In genomic region chr6:169132361-169132895, GRCh38 we compare ENCODE assay signal across 25 cellular contexts.
"Had no signal": no experiment of that assay in that cellular context is flagged by ENCODE, and none has a peak within 500 bp of the region (broad histone marks: within the 10 kb centered on the region; RNA-seq: fewer than 3 reads in every experiment).

No MANE protein-coding gene starts in this region.

- H3K27ac Mint-ChIP-seq: activated CD8-positive, alpha-beta memory T cell treated with anti-CD3 and anti-CD28 coated beads, Interleukin-2, amount 10 ng/mL, durations not matched to agents 7 days and 5 days; activated CD8-positive, alpha-beta T cell treated with anti-CD3 and anti-CD28 coated beads, Interleukin-2, amount 10 ng/mL, durations not matched to agents 7 days and 5 days; activated naive CD8-positive, alpha-beta T cell treated with anti-CD3 and anti-CD28 coated beads for 36 hours; activated T-cell treated with anti-CD3 and anti-CD28 coated beads, Interleukin-2, amount 50 U/mL, for 72 hours; stimulated activated effector memory CD8-positive, alpha-beta T cell treated with anti-CD3 and anti-CD28 coated beads, Interleukin-12 subunit alpha, Interleukin-12 subunit beta, amount 100 ng/mL, for 72 hours; stimulated activated naive CD8-positive, alpha-beta T cell treated with anti-CD3 and anti-CD28 coated beads, Interleukin-15, Interleukin-2, amounts not matched to agents 100 ng/mL and 50 ng/mL, for 24 hours; type B pancreatic cell; WTC11 had no signal

- H3K36me3 ChIP-seq: adrenal gland, ascending aorta, breast epithelium, left ventricle myocardium inferior had no signal

- H3K9me3 Mint-ChIP-seq: type B pancreatic cell had no signal

- DNase-seq: activated CD4-positive, alpha-beta T cell treated with anti-CD3 and anti-CD28 coated beads for 1 hour; activated CD8-positive, alpha-beta memory T cell treated with anti-CD3 and anti-CD28 coated beads, Interleukin-2, amount 10 ng/mL, durations not matched to agents 7 days and 5 days; activated CD8-positive, alpha-beta T cell treated with anti-CD3 and anti-CD28 coated beads, Interleukin-2, amount 10 ng/mL, durations not matched to agents 7 days and 5 days; activated naive CD4-positive, alpha-beta T cell treated with Interleukin-2 at 50 U/mL for 16 hours; activated naive CD8-positive, alpha-beta T cell treated with anti-CD3 and anti-CD28 coated beads for 36 hours; activated T-cell treated with anti-CD3 and anti-CD28 coated beads, Interleukin-2, amount 50 U/mL, for 72 hours; adrenal gland; central memory CD4-positive, alpha-beta T cell; foreskin melanocyte; islet precursor cell; left ventricle myocardium inferior; retina; small intestine; stimulated activated CD4-positive, alpha-beta T cell treated with anti-CD3 and anti-CD28 coated beads, Interleukin-4, amount 100 ng/mL, for 24 hours; T-helper 2 cell had no signal

- H3K4me3 ChIP-seq: adrenal gland, ascending aorta, breast epithelium, left ventricle myocardium inferior, lung had no signal

- H3K27me3 ChIP-seq: adrenal gland, ascending aorta, breast epithelium had no signal

- FAIRE-seq: small intestine had no signal

- H3K27ac ChIP-seq: adrenal gland, ascending aorta, breast epithelium, left ventricle myocardium inferior had no signal

- H3K4me1 Mint-ChIP-seq: activated CD8-positive, alpha-beta memory T cell treated with anti-CD3 and anti-CD28 coated beads, Interleukin-2, amount 10 ng/mL, durations not matched to agents 7 days and 5 days; activated naive CD8-positive, alpha-beta T cell treated with anti-CD3 and anti-CD28 coated beads for 36 hours; nephron; stimulated activated effector memory CD8-positive, alpha-beta T cell treated with anti-CD3 and anti-CD28 coated beads, Interleukin-12 subunit alpha, Interleukin-12 subunit beta, amount 100 ng/mL, for 72 hours had no signal

- H3K36me3 Mint-ChIP-seq: activated CD8-positive, alpha-beta memory T cell treated with anti-CD3 and anti-CD28 coated beads, Interleukin-2, amount 10 ng/mL, durations not matched to agents 7 days and 5 days; activated naive CD8-positive, alpha-beta T cell treated with anti-CD3 and anti-CD28 coated beads for 36 hours; stimulated activated effector memory CD8-positive, alpha-beta T cell treated with anti-CD3 and anti-CD28 coated beads, Interleukin-12 subunit alpha, Interleukin-12 subunit beta, amount 100 ng/mL, for 72 hours; type B pancreatic cell had no signal

- ATAC-seq: activated CD8-positive, alpha-beta memory T cell treated with anti-CD3 and anti-CD28 coated beads, Interleukin-2, amount 10 ng/mL, durations not matched to agents 7 days and 5 days; activated CD8-positive, alpha-beta T cell treated with anti-CD3 and anti-CD28 coated beads, Interleukin-2, amount 10 ng/mL, durations not matched to agents 7 days and 5 days; activated T-cell treated with anti-CD3 and anti-CD28 coated beads, Interleukin-2, amount 50 U/mL, for 72 hours; esophagus mucosa; sciatic nerve; stimulated activated effector memory CD8-positive, alpha-beta T cell treated with anti-CD3 and anti-CD28 coated beads, Interleukin-12 subunit alpha, Interleukin-12 subunit beta, amount 100 ng/mL, for 72 hours; WTC11 had no signal

- H3K4me1 ChIP-seq: adrenal gland, ascending aorta, breast epithelium, left ventricle myocardium inferior had no signal

- H3K4me3 Mint-ChIP-seq: activated CD8-positive, alpha-beta memory T cell treated with anti-CD3 and anti-CD28 coated beads, Interleukin-2, amount 10 ng/mL, durations not matched to agents 7 days and 5 days; activated CD8-positive, alpha-beta T cell treated with anti-CD3 and anti-CD28 coated beads, Interleukin-2, amount 10 ng/mL, durations not matched to agents 7 days and 5 days; activated naive CD8-positive, alpha-beta T cell treated with anti-CD3 and anti-CD28 coated beads for 36 hours; activated T-cell treated with anti-CD3 and anti-CD28 coated beads, Interleukin-2, amount 50 U/mL, for 72 hours; nephron; stimulated activated effector memory CD8-positive, alpha-beta T cell treated with anti-CD3 and anti-CD28 coated beads, Interleukin-12 subunit alpha, Interleukin-12 subunit beta, amount 100 ng/mL, for 72 hours; stimulated activated naive CD8-positive, alpha-beta T cell treated with anti-CD3 and anti-CD28 coated beads, Interleukin-15, Interleukin-2, amounts not matched to agents 100 ng/mL and 50 ng/mL, for 24 hours; type B pancreatic cell; WTC11 had no signal

- H3K9me3 ChIP-seq: adrenal gland, ascending aorta had no signal
